8 cellular contexts compared by ENCODE assay signal in the genomic region with DNA sequence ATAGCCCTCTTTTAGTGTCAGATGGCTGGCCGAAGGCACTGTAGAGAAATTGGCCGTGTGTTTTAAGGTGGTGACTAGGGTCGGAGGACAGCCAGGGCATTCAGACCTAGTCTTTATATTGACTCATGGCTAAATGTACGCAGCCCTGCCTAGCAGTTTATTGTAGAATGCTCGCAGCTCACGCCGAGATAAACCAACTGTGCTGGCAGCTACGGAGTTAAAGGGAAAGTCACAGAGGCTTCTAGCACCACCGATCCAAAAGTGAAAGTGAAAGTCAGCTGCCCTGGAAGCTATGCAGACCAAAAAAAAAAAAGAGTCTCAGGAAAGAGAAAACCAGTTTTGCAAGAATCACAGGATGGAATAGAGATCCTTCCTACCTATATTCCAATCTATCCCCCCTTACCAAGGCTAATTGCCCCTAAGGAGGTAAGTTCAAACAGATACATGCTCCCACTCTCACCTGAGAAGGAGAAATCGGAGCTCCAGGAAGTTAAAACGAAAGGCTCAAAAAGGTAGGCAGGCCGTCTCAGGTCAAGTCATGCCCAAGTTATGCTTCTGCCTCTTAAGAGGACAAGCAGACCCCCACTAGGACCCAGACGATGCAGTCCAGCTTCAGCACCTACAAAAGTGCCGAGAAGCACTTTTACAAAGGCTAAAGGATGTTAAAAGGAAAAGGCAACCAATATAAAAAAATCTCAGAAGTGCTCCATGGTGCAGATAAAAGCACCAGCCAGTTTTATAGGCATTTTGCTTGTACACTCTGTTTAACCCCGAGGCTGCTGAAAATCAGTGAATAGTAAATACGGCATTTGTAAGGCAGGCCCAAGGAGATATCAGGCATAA. TPM values are rescaled to one million over a fixed set of nuclear protein-coding genes. Genes with fewer than 3 reads are reported as not detected.
A peak's percentile ranks its signal among the peaks of the same experiment; 100 is the strongest.
DNase-seq lines count a peak whose midpoint lies in the region; ATAC-seq and TF ChIP-seq lines count a peak whose summit lies in the region.

No MANE protein-coding gene starts in this region.

- H3K36me3 Mint-ChIP-seq in progenitor cell of endocrine pancreas (ENCODE audit: insufficient read depth): peaks cover 28% of the 10 kb centered on the region

- H3K79me2 ChIP-seq in Loucy (ENCODE audit: insufficient read depth, low read length): no peaks in the 10 kb centered on the region

- no peaks in the 10 kb centered on the region for H3K27me3 Mint-ChIP-seq in progenitor cell of endocrine pancreas

- peak overlapping the region; percentile 89 for H3K9ac ChIP-seq in Loucy (ENCODE audit: low read depth, low read length, poor library complexity, severe bottlenecking)

- 2% methylated on average over 16 of the region's 16 CpGs for WGBS in right cardiac atrium

- H3K9me2 ChIP-seq in Loucy (replicated peaks; ENCODE audit: low read depth, low read length): no peaks in the 10 kb centered on the region

- H3K27ac ChIP-seq in angular gyrus (ENCODE audit: low read depth, low read length) (peak overlapping the region; percentile 99), right cardiac atrium (ENCODE audit: low read length) (peak overlapping the region; percentile 94)

- H3K27ac Mint-ChIP-seq in progenitor cell of endocrine pancreas: no peak overlapping the region

- TF ChIP-seq CTCF in Loucy (conservative IDR thresholded peaks at IDR 0.05; ENCODE audit: low read length) (no peak), progenitor cell of endocrine pancreas (IDR thresholded peaks at IDR 0.05; ENCODE audit: unreplicated experiment) (no peak)

- H3K9me3 ChIP-seq in HAP-1: no peaks in the 10 kb centered on the region
- no peaks in the 10 kb centered on the region for H3K9me3 ChIP-seq in Loucy (ENCODE audit: insufficient read depth, low read depth, low read length)
- H3K9me3 ChIP-seq in right cardiac atrium (ENCODE audit: control insufficient read depth, low read length): no peaks in the 10 kb centered on the region

- H3K4me2 ChIP-seq in Loucy (ENCODE audit: low read depth, low read length, poor library complexity, severe bottlenecking): peak overlapping the region; percentile 73

- H3K4me1 Mint-ChIP-seq in progenitor cell of endocrine pancreas (ENCODE audit: low read depth): peaks cover 29% of the 10 kb centered on the region

- ATAC-seq in SK-N-SH treated with all-trans-retinoic acid at 6 μM for 48 hours (peak; percentile 83), right cardiac atrium (peak; percentile 85 to 91)

- DNase-seq in GDM1 (lab: John Stamatoyannopoulos, UW): peak; percentile 19
- DNase-seq in HAP-1 (ENCODE audit: low spot score in 2 of 2): peak; percentile 69 to 75
- DNase-seq in right cardiac atrium: peak; percentile 28 to 78 (median 60)
- peak; percentile 83 for DNase-seq in putamen (ENCODE audit: low spot score)
- DNase-seq in progenitor cell of endocrine pancreas (ENCODE audit: low spot score, unreplicated experiment): no peak

- peak overlapping the region; percentile 33 for H3K4me3 ChIP-seq in HAP-1
- H3K4me3 ChIP-seq in Loucy (ENCODE audit: low read length, poor library complexity, severe bottlenecking): peak overlapping the region; percentile 86
- peak overlapping the region; percentile 92 for H3K4me3 ChIP-seq in right cardiac atrium (ENCODE audit: low read length)

- H3K27me3 ChIP-seq in HAP-1 (ENCODE audit: low read depth) (no peaks in the 10 kb centered on the region), Loucy (ENCODE audit: insufficient read depth, low read length, poor library complexity, severe bottlenecking) (no peaks in the 10 kb centered on the region), right cardiac atrium (ENCODE audit: control insufficient read depth, insufficient read depth) (no peaks in the 10 kb centered on the region)

- H3K4me1 ChIP-seq in HAP-1 (peaks cover 49% of the 10 kb centered on the region), Loucy (ENCODE audit: insufficient read depth, low read length, poor library complexity, severe bottlenecking) (peaks cover 51% of the 10 kb centered on the region), right cardiac atrium (ENCODE audit: control insufficient read depth, insufficient read depth, low read length) (peaks cover 4% of the 10 kb centered on the region)

- H2AFZ ChIP-seq in Loucy (ENCODE audit: low read length): peak overlapping the region; percentile 84

- intact Hi-C loops in right cardiac atrium (cut with DNase I): no loop called here

- no peaks in the 10 kb centered on the region for H3F3A ChIP-seq in Loucy (ENCODE audit: low read depth)

- no peaks in the 10 kb centered on the region; the same call in 1 of the 2 replicates for H3K36me3 ChIP-seq in HAP-1 (replicated peaks)
- no peaks in the 10 kb centered on the region for H3K36me3 ChIP-seq in Loucy (ENCODE audit: insufficient read depth, low read length)

- H3K9me3 Mint-ChIP-seq in progenitor cell of endocrine pancreas (ENCODE audit: low read depth): peaks cover 9% of the 10 kb centered on the region

- no peaks in the 10 kb centered on the region for H4K20me1 ChIP-seq in Loucy (ENCODE audit: insufficient read depth, low read length, poor library complexity, severe bottlenecking)

- in situ Hi-C loops in HAP-1 (cut with MboI; ENCODE audit: low sequenced_read_pairs): no loop called here

- H3K4me3 Mint-ChIP-seq in progenitor cell of endocrine pancreas (ENCODE audit: low read depth): no peak overlapping the region

TF ChIP-seq in SK-N-SH treated with all-trans-retinoic acid at 6 μM for 48 hours, 23 proteins besides CTCF, POLR2A, EP300 and RAD21:
- no peak for TF ChIP-seq RARB (CRISPR knock-in tag; IDR thresholded peaks at IDR 0.05)

RNA-seq across cellular contexts. Expression of a gene that starts 24.8 kb away (rescaled TPM):
- total RNA-seq in right cardiac atrium (under 1 TPM; 0.39 to 0.97 (median 0.75) TPM), progenitor cell of endocrine pancreas (not detected in 2 replicates)
- 0.59 TPM for polyA plus RNA-seq in right cardiac atrium

RNA-seq across cellular contexts. Expression of a gene that starts 44.5 kb away (rescaled TPM):
- total RNA-seq in right cardiac atrium (not detected), progenitor cell of endocrine pancreas (not detected in 2 replicates)
- polyA plus RNA-seq in right cardiac atrium: not detected

RNA-seq across cellular contexts. Expression of a gene that starts 55.3 kb away (rescaled TPM):
- total RNA-seq in right cardiac atrium (not detected), progenitor cell of endocrine pancreas (not detected in 2 replicates)
- polyA plus RNA-seq in right cardiac atrium: not detected

RNA-seq across cellular contexts. Expression of a gene that starts 57.4 kb away (rescaled TPM):
- total RNA-seq in right cardiac atrium (1 to 10 TPM; 1.8 to 3.3 (median 2.9) TPM), progenitor cell of endocrine pancreas (0.20 and 0.48 TPM in 2 replicates)
- 0.75 TPM for polyA plus RNA-seq in right cardiac atrium

Comparison
In these comparisons a context has a peak if more than half of its experiments do, and no peak if none do; other contexts are left out.
1. H3K4me3 ChIP-seq: peak in every context shown above with its lines; median percentile 92 in right cardiac atrium; 86 in Loucy; 33 in HAP-1.